ENCODE assay signal across 11 cellular contexts in the genomic region with DNA sequence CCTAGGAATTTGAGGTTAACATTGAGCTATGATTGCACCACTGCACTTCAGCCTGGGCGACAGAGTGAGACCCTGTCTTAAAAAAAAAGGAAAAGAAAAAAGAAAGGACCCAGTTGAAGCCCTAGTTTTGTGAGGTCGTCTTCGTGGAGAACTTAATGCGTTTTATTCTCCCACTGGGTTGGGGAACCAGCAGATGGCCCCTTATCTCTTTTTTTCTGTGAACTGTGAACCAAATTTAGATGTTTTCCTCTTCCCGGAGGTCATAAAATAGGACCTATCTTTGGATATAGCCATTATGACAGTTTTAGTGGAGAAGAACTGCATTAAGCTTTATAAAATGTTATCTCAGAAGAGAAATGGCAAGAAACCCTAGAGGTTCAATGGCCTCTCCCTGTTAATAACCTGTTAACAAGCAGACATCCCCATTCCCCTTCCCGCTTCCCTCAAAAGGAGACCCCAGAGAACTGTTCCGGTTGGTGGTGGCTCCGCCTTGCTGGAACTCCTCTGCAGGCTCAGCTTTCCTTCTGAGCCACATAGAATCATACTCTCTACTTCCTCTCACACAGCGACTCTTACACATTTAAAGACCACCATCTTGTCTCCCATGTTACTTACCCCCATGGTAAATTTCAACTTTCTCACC.
"Had no signal": no experiment of that assay in that cellular context is flagged by ENCODE, and none has a peak within 500 bp of the region (broad histone marks: within the 10 kb centered on the region; RNA-seq: fewer than 3 reads in every experiment).

No MANE protein-coding gene starts in this region.

- H3K9me3 Mint-ChIP-seq: activated B cell treated with CpG ODN at 0.5 μM for 24 hours; activated CD4-positive, alpha-beta T cell treated with anti-CD3 and anti-CD28 coated beads, Interleukin-2, amount 10 ng/mL, durations not matched to agents 24 days and 14 days; activated naive CD4-positive, alpha-beta T cell treated with anti-CD3 and anti-CD28 coated beads for 36 hours; T-helper 1 cell treated with Interleukin-12 subunit alpha and Interleukin-12 subunit beta and Interleukin-4 antibody, amounts not matched to agents 30 μg/mL and 1 μg/mL, for 36 hours had no signal

- H3K27ac Mint-ChIP-seq: activated B cell treated with CpG ODN at 0.5 μM for 24 hours; activated CD4-positive, alpha-beta T cell treated with anti-CD3 and anti-CD28 coated beads, Interleukin-2, amount 10 ng/mL, durations not matched to agents 24 days and 14 days; activated naive CD4-positive, alpha-beta T cell treated with anti-CD3 and anti-CD28 coated beads for 36 hours; T-helper 1 cell treated with Interleukin-12 subunit alpha and Interleukin-12 subunit beta and Interleukin-4 antibody, amounts not matched to agents 30 μg/mL and 1 μg/mL, for 36 hours; type B pancreatic cell had no signal

- H3K4me3 Mint-ChIP-seq: activated B cell treated with CpG ODN at 0.5 μM for 24 hours; activated CD4-positive, alpha-beta T cell treated with anti-CD3 and anti-CD28 coated beads, Interleukin-2, amount 10 ng/mL, durations not matched to agents 24 days and 14 days; activated naive CD4-positive, alpha-beta T cell treated with anti-CD3 and anti-CD28 coated beads for 36 hours; immature natural killer cell; T-helper 1 cell treated with Interleukin-12 subunit alpha and Interleukin-12 subunit beta and Interleukin-4 antibody, amounts not matched to agents 30 μg/mL and 1 μg/mL, for 36 hours; type B pancreatic cell had no signal

- H3K27me3 Mint-ChIP-seq: activated CD4-positive, alpha-beta T cell treated with anti-CD3 and anti-CD28 coated beads, Interleukin-2, amount 10 ng/mL, durations not matched to agents 24 days and 14 days had no signal

- H3K4me3 ChIP-seq: SK-N-MC, skin epidermis had no signal

- H3K9ac ChIP-seq: parathyroid adenoma had no signal

- DNase-seq: activated B cell treated with CpG ODN at 0.5 μM for 24 hours; activated CD4-positive, alpha-beta T cell treated with anti-CD3 and anti-CD28 coated beads, Interleukin-2, amount 10 ng/mL, durations not matched to agents 24 days and 14 days; activated CD8-positive, alpha-beta memory T cell treated with anti-CD3 and anti-CD28 coated beads for 24 hours; amniotic stem cell; immature natural killer cell had no signal

- H3K27ac ChIP-seq: parathyroid adenoma, SK-N-MC, skin epidermis had no signal
